ENCODE assay signal across 23 cellular contexts in genomic region chr17:3019761-3020160, GRCh38. TPM values are rescaled to one million over a fixed set of nuclear protein-coding genes. Genes with fewer than 3 reads are reported as not detected.
DNase-seq lines count a peak whose midpoint lies in the region; ATAC-seq and TF ChIP-seq lines count a peak whose summit lies in the region.
"Had no signal": no experiment of that assay in that cellular context is flagged by ENCODE, and none has a peak within 500 bp of the region (broad histone marks: within the 10 kb centered on the region; RNA-seq: fewer than 3 reads in every experiment).

No MANE protein-coding gene starts in this region.

- H3K4me1 ChIP-seq in lower lobe of right lung (no peaks in the 10 kb centered on the region), aorta (ENCODE audit: control insufficient read depth in 1 of 2, insufficient read depth in 2 of 2, low read length in 2 of 2) (no peaks in the 10 kb centered on the region)
- H3K4me1 ChIP-seq: A549, BE2C had no signal

- H3K9me3 ChIP-seq in lower lobe of right lung (peaks cover 7% of the 10 kb centered on the region), aorta (ENCODE audit: control insufficient read depth, low read length) (no peaks in the 10 kb centered on the region)
- H3K9me3 ChIP-seq: BE2C had no signal

- peaks cover 11% of the 10 kb centered on the region for H3K36me3 ChIP-seq in lower lobe of right lung
- peaks cover 0 to 1% of the 10 kb centered on the region in 2 donors for H3K36me3 ChIP-seq in aorta (ENCODE audit: control insufficient read depth in 1 of 2, insufficient read depth in 2 of 2, low read length in 1 of 2)

- H3K27ac ChIP-seq in lower lobe of right lung (no peak overlapping the region), aorta (ENCODE audit: low read depth in 1 of 2, low read length in 2 of 2) (no peak overlapping the region)
- H3K27ac ChIP-seq: A549; BLaER1 treated with 17β-estradiol and CSF1 and Interleukin-3, amounts not matched to agents 10 nM and 100 nM had no signal

- in situ Hi-C loops in G401 (cut with HindIII; ENCODE audit: low sequenced_read_pairs): no loop called here

- H3K27me3 ChIP-seq in lower lobe of right lung (ENCODE audit: low read depth): no peaks in the 10 kb centered on the region
- H3K27me3 ChIP-seq in aorta (ENCODE audit: control insufficient read depth in 1 of 2, insufficient read depth in 2 of 2, low read length in 1 of 2): no peaks in the 10 kb centered on the region
- H3K27me3 ChIP-seq: BE2C; BLaER1 treated with 17β-estradiol and CSF1 and Interleukin-3, amounts not matched to agents 10 nM and 100 nM had no signal

- no peak overlapping the region for H3K4me3 ChIP-seq in lower lobe of right lung
- H3K4me3 ChIP-seq in aorta (ENCODE audit: low read length in 2 of 2): no peak overlapping the region
- H3K4me3 ChIP-seq: A549; BLaER1 treated with 17β-estradiol and CSF1 and Interleukin-3, amounts not matched to agents 10 nM and 100 nM had no signal

- 72 to 89% methylated on average over 9 of the region's 9 CpGs for WGBS in aorta, 2 donors

- intact Hi-C loops in lower lobe of right lung (cut with DNase I): no loop called here
- intact Hi-C loops in aorta (cut with DNase I): no loop called here

- no peak for TF ChIP-seq CTCF in lower lobe of right lung (IDR thresholded peaks at IDR 0.05)

- DNase-seq in G401 (ENCODE audit: low spot score) (peak; percentile 36), cerebellum (ENCODE audit: low spot score) (peak; percentile 21), lower lobe of right lung (peak; percentile 32), aorta (peak; percentile 32 to 53), NCI-H524 treated with DMSO at 0.1 percent for 48 hours (lab: John Stamatoyannopoulos, UW) (no peak)
- DNase-seq: 8988T; ACHN; AML-193; BE2C; CD4-positive, alpha-beta T cell; CD8-positive, alpha-beta memory T cell; DMS 273 treated with DMSO at 0.1 percent for 48 hours; DMS79; EL; GF-D8; GOT3; H7 had no signal

- ATAC-seq in lower lobe of right lung (no peak), aorta (ENCODE audit: low FRiP score) (no peak), GM19324 (IDR thresholded peaks at IDR 0.05; ENCODE audit: low FRiP score, unreplicated experiment) (no peak), GM21576 (IDR thresholded peaks at IDR 0.05; ENCODE audit: unreplicated experiment) (no peak)
- ATAC-seq: A549, HCT116 had no signal

RNA-seq across cellular contexts. Expression of gene OR1D5, which starts 43.6 kb away (rescaled TPM):
- not detected in 2 replicates for total RNA-seq in G401 (2014; rRNA removed; shearing (Covaris generic))
- total RNA-seq in cerebellum (not detected), lower lobe of right lung (not detected), aorta (not detected)
- not detected for polyA plus RNA-seq in aorta
- total RNA-seq: CD4-positive, alpha-beta T cell; CD8-positive, alpha-beta memory T cell; H7 had no signal
- polyA plus RNA-seq: A549, CD14-positive monocyte had no signal
